ENCODE assay signal across 9 cellular contexts in the genomic region with DNA sequence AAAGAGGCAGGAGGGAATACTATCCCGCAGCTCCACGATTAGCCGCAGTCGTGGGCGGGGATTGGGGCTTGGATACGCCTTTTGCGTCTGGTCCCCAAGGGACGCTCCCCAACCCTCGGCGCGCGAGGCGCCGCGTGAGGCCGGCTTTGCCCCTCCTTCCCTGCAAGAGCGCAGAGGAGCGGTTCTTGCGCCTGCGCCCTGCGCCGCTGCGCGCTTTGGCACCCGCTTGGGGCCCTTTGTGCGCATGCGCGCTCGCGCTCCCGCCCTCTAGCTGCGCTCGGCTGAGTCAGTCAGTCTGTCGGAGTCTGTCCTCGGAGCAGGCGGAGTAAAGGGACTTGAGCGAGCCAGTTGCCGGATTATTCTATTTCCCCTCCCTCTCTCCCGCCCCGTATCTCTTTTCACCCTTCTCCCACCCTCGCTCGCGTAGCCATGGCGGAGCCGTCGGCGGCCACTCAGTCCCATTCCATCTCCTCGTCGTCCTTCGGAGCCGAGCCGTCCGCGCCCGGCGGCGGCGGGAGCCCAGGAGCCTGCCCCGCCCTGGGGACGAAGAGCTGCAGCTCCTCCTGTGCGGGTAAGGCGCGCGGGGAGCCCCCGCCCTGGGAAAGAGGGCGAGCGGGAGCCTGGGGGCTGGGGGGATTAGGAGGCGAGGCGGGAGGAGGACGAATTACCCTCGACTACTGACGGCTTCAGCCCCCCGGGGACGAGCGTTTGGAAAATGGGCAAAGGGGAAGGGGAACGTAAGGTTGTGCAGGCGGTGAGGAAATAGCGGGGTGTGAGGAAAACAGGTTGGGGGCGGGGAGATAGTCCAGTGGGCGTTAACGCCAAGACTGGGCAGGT.
DNase-seq lines count a peak whose midpoint lies in the region; ATAC-seq, FAIRE-seq and TF ChIP-seq lines count a peak whose summit lies in the region.
"Had no signal": no experiment of that assay in that cellular context is flagged by ENCODE, and none has a peak within 500 bp of the region (broad histone marks: within the 10 kb centered on the region; RNA-seq: fewer than 3 reads in every experiment).

Gene RTN3 (plus strand): TSS at position 293 of the 837 bp plus-strand sequence. CDS start 137 bp downstream, at position 430.

- peak; percentile 49 for FAIRE-seq in islet of Langerhans (lab: Jason Lieb, UNC)
- FAIRE-seq: colon had no signal

- peak; percentile 85 for ATAC-seq in GM19025 (IDR thresholded peaks at IDR 0.05; ENCODE audit: low read depth, unreplicated experiment)
- ATAC-seq in HG03342 (IDR thresholded peaks at IDR 0.05; ENCODE audit: unreplicated experiment), result peak; percentile 87
- peak; percentile 93 for ATAC-seq in central memory CD8-positive, alpha-beta T cell (replicated peaks; ENCODE audit: extremely low read depth, poor library complexity, severe bottlenecking)

- H3K4me3 Mint-ChIP-seq in central memory CD8-positive, alpha-beta T cell, result peak within 1 kb of the TSS; percentile 86

- peak; percentile 7 for TF ChIP-seq CTCF in AG09309 (IDR thresholded peaks at IDR 0.05; ENCODE audit: control insufficient read depth, insufficient read depth, low read depth, low read length, missing control alignments)

- DNase-seq in AG09309 (ENCODE audit: low read depth) (peak; percentile 91), NCI-H446 (lab: John Stamatoyannopoulos, UW) (peak; percentile 94 to 99)
- DNase-seq in activated CD4-positive, CD25-positive, alpha-beta regulatory T cell treated with anti-CD3 and anti-CD28 coated beads, Interleukin-2, amount 50 U/mL, for 16 hours (ENCODE audit: low read depth, low spot score), result peak; percentile 97
- peak; percentile 95 to 96 for DNase-seq in central memory CD8-positive, alpha-beta T cell (ENCODE audit: low spot score in 2 of 2)
- peak; percentile 98 for DNase-seq in stimulated activated CD4-positive, alpha-beta T cell treated with anti-CD3 and anti-CD28 coated beads, Interleukin-12 subunit alpha, Interleukin-12 subunit beta, amount 100 ng/mL, for 4 hours

- H3K27me3 Mint-ChIP-seq in central memory CD8-positive, alpha-beta T cell, result no peaks in the 10 kb centered on the region

- H3K27ac Mint-ChIP-seq in central memory CD8-positive, alpha-beta T cell (ENCODE audit: low read depth), result peak within 1 kb of the TSS; percentile 75

- H3K4me1 Mint-ChIP-seq in central memory CD8-positive, alpha-beta T cell, result peaks cover 23% of the 10 kb centered on the region

- no peaks in the 10 kb centered on the region for H3K9me3 Mint-ChIP-seq in central memory CD8-positive, alpha-beta T cell

- H3K4me3 ChIP-seq in AG09309 (ENCODE audit: control insufficient read depth, low read depth, low read length), result peak within 1 kb of the TSS; percentile 94

- H3K36me3 Mint-ChIP-seq in central memory CD8-positive, alpha-beta T cell (ENCODE audit: insufficient read depth), result peaks cover 9% of the 10 kb centered on the region

Comparison
In these comparisons a context has a peak if more than half of its experiments do, and no peak if none do; other contexts are left out.
1. Peak in every context shown above with its lines: DNase-seq, ATAC-seq and H3K4me3 ChIP-seq.